30 cellular contexts compared by ENCODE assay signal in the genomic region with DNA sequence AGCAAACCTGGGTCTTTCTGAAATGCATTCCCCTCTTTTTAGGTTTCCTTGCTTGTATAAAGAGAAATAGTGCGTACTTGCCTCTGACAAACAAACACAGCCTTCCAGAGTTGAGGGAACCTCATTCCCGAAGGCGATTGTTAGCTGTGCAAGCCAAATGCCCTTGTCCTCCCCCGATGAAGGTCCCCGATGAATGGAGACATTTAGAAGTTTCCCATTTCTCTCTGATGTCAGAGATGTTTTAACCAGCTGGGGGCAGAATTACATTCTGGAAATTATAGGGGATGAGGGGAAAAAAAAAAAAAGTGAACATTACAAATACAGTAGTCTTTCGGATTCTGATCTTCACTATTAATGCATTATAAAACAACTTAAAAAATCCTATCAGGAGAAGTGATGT.
A peak's percentile ranks its signal among the peaks of the same experiment; 100 is the strongest.
DNase-seq lines count a peak whose midpoint lies in the region; ATAC-seq, FAIRE-seq and TF ChIP-seq lines count a peak whose summit lies in the region.
"Had no signal": no experiment of that assay in that cellular context is flagged by ENCODE, and none has a peak within 500 bp of the region (broad histone marks: within the 10 kb centered on the region; RNA-seq: fewer than 3 reads in every experiment).

No MANE protein-coding gene starts in this region.

- TF ChIP-seq EP300 in gastroesophageal sphincter (IDR thresholded peaks at IDR 0.05) (no peak), esophagus muscularis mucosa (IDR thresholded peaks at IDR 0.05) (no peak)

- DNase-seq in A673 (ENCODE audit: low spot score) (peak; percentile 84), HFFc6 (no peak), astrocyte of the hippocampus (ENCODE audit: low read depth, low spot score) (peak; percentile 13), left kidney (ENCODE audit: low read depth, low spot score) (peak; percentile 24), natural killer cell (no peak), esophagus muscularis mucosa (ENCODE audit: extremely low spot score) (no peak), H54 (ENCODE audit: insufficient read length, low spot score) (no peak)
- DNase-seq: ACHN; activated CD4-positive, alpha-beta T cell treated with anti-CD3 and anti-CD28 coated beads for 48 hours; activated CD8-positive, alpha-beta memory T cell treated with anti-CD3 and anti-CD28 coated beads, Interleukin-2, amount 10 ng/mL, durations not matched to agents 7 days and 5 days; gastrocnemius medialis; HCEC 1CT; MV-4-11; NCI-H187; NCI-H226; NCI-H82; nucleus accumbens; OCI-M1; SIG-M5; stimulated activated CD4-positive, alpha-beta T cell treated with anti-CD3 and anti-CD28 coated beads, Interleukin-4, amount 100 ng/mL, for 24 hours; stimulated activated naive CD8-positive, alpha-beta T cell treated with anti-CD3 and anti-CD28 coated beads, Interleukin-15, Interleukin-2, amounts not matched to agents 100 U/mL and 50 U/mL, for 24 hours; T-helper 17 cell; tibial artery had no signal

- ATAC-seq in natural killer cell (no peak), gastroesophageal sphincter (no peak)
- ATAC-seq: activated CD8-positive, alpha-beta memory T cell treated with anti-CD3 and anti-CD28 coated beads, Interleukin-2, amount 10 ng/mL, durations not matched to agents 7 days and 5 days; gastrocnemius medialis; stimulated activated naive CD8-positive, alpha-beta T cell treated with anti-CD3 and anti-CD28 coated beads, Interleukin-15, Interleukin-2, amounts not matched to agents 100 U/mL and 50 U/mL, for 24 hours; T-helper 17 cell had no signal

- peak overlapping the region; percentile 50; the same call in 1 of the 2 replicates for H3K4me3 Mint-ChIP-seq in HFFc6
- no peak overlapping the region for H3K4me3 Mint-ChIP-seq in natural killer cell
- H3K4me3 Mint-ChIP-seq: activated CD8-positive, alpha-beta memory T cell treated with anti-CD3 and anti-CD28 coated beads, Interleukin-2, amount 10 ng/mL, durations not matched to agents 7 days and 5 days; activated naive CD4-positive, alpha-beta T cell treated with anti-CD3 and anti-CD28 coated beads, Interleukin-2, amount 50 U/mL, for 24 hours; central memory CD8-positive, alpha-beta T cell; T-helper 17 cell had no signal

- intact Hi-C loops in A673 (cut with micrococcal nuclease; ENCODE audit: unreplicated experiment) = no loop called here
- intact Hi-C loops in natural killer cell (cut with micrococcal nuclease) = no loop called here
- intact Hi-C loops in esophagus muscularis mucosa (cut with DNase I) = no loop called here

- H3K4me1 Mint-ChIP-seq in HFFc6 (ENCODE audit: low read depth) (no peaks in the 10 kb centered on the region; the same call in 1 of the 2 replicates), natural killer cell (no peaks in the 10 kb centered on the region)
- H3K4me1 Mint-ChIP-seq: activated CD8-positive, alpha-beta memory T cell treated with anti-CD3 and anti-CD28 coated beads, Interleukin-2, amount 10 ng/mL, durations not matched to agents 7 days and 5 days; activated naive CD4-positive, alpha-beta T cell treated with anti-CD3 and anti-CD28 coated beads, Interleukin-2, amount 50 U/mL, for 24 hours; CD14-positive monocyte; central memory CD8-positive, alpha-beta T cell had no signal

- TF ChIP-seq CTCF in A673 (conservative IDR thresholded peaks at IDR 0.05; ENCODE audit: low read depth, low read length) (peak; percentile 62), HFFc6 (IDR thresholded peaks at IDR 0.05) (peak; percentile 12; the same call in 1 of the 2 replicates), natural killer cell (IDR thresholded peaks at IDR 0.05) (no peak), gastroesophageal sphincter (IDR thresholded peaks at IDR 0.05) (no peak), esophagus muscularis mucosa (IDR thresholded peaks at IDR 0.05) (no peak)

- H3K9me3 Mint-ChIP-seq in HFFc6 (peaks cover 14% of the 10 kb centered on the region), natural killer cell (peaks cover under 1 to 1% of the 10 kb centered on the region in 2 donors)

- TF ChIP-seq POLR2A in gastroesophageal sphincter (IDR thresholded peaks at IDR 0.05) = no peak
- TF ChIP-seq POLR2A in esophagus muscularis mucosa (IDR thresholded peaks at IDR 0.05; ENCODE audit: low read depth) = no peak
- no peak for TF ChIP-seq POLR2A in H54 (IDR thresholded peaks at IDR 0.05; ENCODE audit: low read depth, low read length)

- H3K36me3 Mint-ChIP-seq in HFFc6 (ENCODE audit: low read depth) = no peaks in the 10 kb centered on the region; the same call in 1 of the 2 replicates
- H3K36me3 Mint-ChIP-seq in natural killer cell = no peaks in the 10 kb centered on the region
- H3K36me3 Mint-ChIP-seq: CD14-positive monocyte had no signal

- H3K9me3 ChIP-seq in A673 (ENCODE audit: low read depth, low read length, poor library complexity, severe bottlenecking) (peaks cover 14% of the 10 kb centered on the region), gastroesophageal sphincter (peaks cover 0 to 3% (median 0%) of the 10 kb centered on the region in 3 donors), esophagus muscularis mucosa (peaks cover 0 to 4% (median under 1%) of the 10 kb centered on the region in 4 donors)
- H3K9me3 ChIP-seq: gastrocnemius medialis, right atrium auricular region had no signal

- POLR2A ChIA-PET in A673 (lab: Charles Lee; ENCODE audit: low non-redundant PET) = no interaction called here

- no peaks in the 10 kb centered on the region for H3K36me3 ChIP-seq in A673 (ENCODE audit: insufficient read depth, low read length, poor library complexity, severe bottlenecking)
- no peaks in the 10 kb centered on the region for H3K36me3 ChIP-seq in gastroesophageal sphincter
- H3K36me3 ChIP-seq in esophagus muscularis mucosa = no peaks in the 10 kb centered on the region
- H3K36me3 ChIP-seq: gastrocnemius medialis, right atrium auricular region, tibial artery had no signal

- H3K27ac ChIP-seq in A673 (ENCODE audit: low read depth, low read length, poor library complexity, severe bottlenecking) = peak overlapping the region; percentile 73
- no peak overlapping the region for H3K27ac ChIP-seq in gastroesophageal sphincter
- H3K27ac ChIP-seq in esophagus muscularis mucosa (replicated peaks in 1 of 4) = no peak overlapping the region
- H3K27ac ChIP-seq: gastrocnemius medialis, KMS-11, right atrium auricular region, tibial artery had no signal

- H3K27me3 ChIP-seq in A673 (replicated peaks; ENCODE audit: insufficient read depth, low read depth, low read length, poor library complexity) = no peaks in the 10 kb centered on the region
- H3K27me3 ChIP-seq in gastroesophageal sphincter = peaks cover 10% of the 10 kb centered on the region
- H3K27me3 ChIP-seq in esophagus muscularis mucosa = peaks cover 0 to 17% (median 0%) of the 10 kb centered on the region in 4 donors
- H3K27me3 ChIP-seq: gastrocnemius medialis, right atrium auricular region, tibial artery had no signal

- H3K27ac Mint-ChIP-seq in HFFc6 (no peak overlapping the region; the same call in 1 of the 2 replicates), natural killer cell (no peak overlapping the region)
- H3K27ac Mint-ChIP-seq: activated CD8-positive, alpha-beta memory T cell treated with anti-CD3 and anti-CD28 coated beads, Interleukin-2, amount 10 ng/mL, durations not matched to agents 7 days and 5 days; activated naive CD4-positive, alpha-beta T cell treated with anti-CD3 and anti-CD28 coated beads, Interleukin-2, amount 50 U/mL, for 24 hours; CD14-positive monocyte; T-helper 17 cell had no signal

- CTCF ChIA-PET in A673 (lab: Charles Lee) = interaction anchor here (0.6 to 0.7 kb wide), 2 partner anchors 441 to 767 kb away, joined by 4 to 5 read pairs; no protein-coding TSS in a partner anchor

- H3K4me1 ChIP-seq in A673 (ENCODE audit: insufficient read depth, low read length, poor library complexity, severe bottlenecking) (peaks cover 29% of the 10 kb centered on the region), gastroesophageal sphincter (no peaks in the 10 kb centered on the region), esophagus muscularis mucosa (no peaks in the 10 kb centered on the region)
- H3K4me1 ChIP-seq: gastrocnemius medialis, right atrium auricular region, tibial artery had no signal

- H3K4me3 ChIP-seq in A673 (ENCODE audit: low read depth, low read length, poor library complexity, severe bottlenecking) = no peak overlapping the region
- H3K4me3 ChIP-seq in gastroesophageal sphincter = no peak overlapping the region
- H3K4me3 ChIP-seq in esophagus muscularis mucosa = no peak overlapping the region
- H3K4me3 ChIP-seq: gastrocnemius medialis, right atrium auricular region, tibial artery had no signal

- no TSS peak for BruUV-seq in A673 (replicated peaks; lab: Mats Ljungman, UMichigan)

- WGBS in gastroesophageal sphincter (ENCODE audit: low coverage in 1 of 2), 2 donors = 29 to 65% methylated on average over 1 to 6 of the region's 6 CpGs
- 48% methylated on average over 6 of the region's 6 CpGs for WGBS in esophagus muscularis mucosa

- H3K27me3 Mint-ChIP-seq in HFFc6 (ENCODE audit: insufficient read depth) (no peaks in the 10 kb centered on the region), natural killer cell (ENCODE audit: low read depth in 2 of 2) (peaks cover 2 to 4% of the 10 kb centered on the region in 2 donors)
- H3K27me3 Mint-ChIP-seq: activated naive CD4-positive, alpha-beta T cell treated with anti-CD3 and anti-CD28 coated beads, Interleukin-2, amount 50 U/mL, for 24 hours; T-helper 17 cell had no signal

- no peak for FAIRE-seq in H54 (lab: Jason Lieb, UNC)
- FAIRE-seq: G401.6 had no signal

Comparison
In these comparisons a context has a peak if more than half of its experiments do, and no peak if none do; other contexts are left out.
1. DNase-seq: peak in A673 (single experiment), astrocyte of the hippocampus (single experiment) and left kidney (single experiment); none in HFFc6 (single experiment), natural killer cell (single experiment), esophagus muscularis mucosa (single experiment) and H54 (single experiment).
2. CTCF ChIP-seq: peak in A673 (single experiment) and HFFc6 (single experiment); none in natural killer cell (single experiment), gastroesophageal sphincter (0 of 4) and esophagus muscularis mucosa (0 of 3).